In genomic region chr10:50540069-50540825, GRCh38 we compare ENCODE assay signal across 8 cellular contexts.
DNase-seq lines count a peak whose midpoint lies in the region; ATAC-seq, FAIRE-seq and TF ChIP-seq lines count a peak whose summit lies in the region.

No MANE protein-coding gene starts in this region.

- FAIRE-seq in bronchial epithelial cell (lab: Jason Lieb, UNC) = no peak

- no peaks in the 10 kb centered on the region for H3K27me3 ChIP-seq in bronchial epithelial cell (ENCODE audit: control insufficient read depth, insufficient read depth, low read length)

- no peak overlapping the region for H3K4me3 ChIP-seq in bronchial epithelial cell (ENCODE audit: low read depth, low read length)

- no peaks in the 10 kb centered on the region for H3K36me3 ChIP-seq in bronchial epithelial cell (ENCODE audit: control insufficient read depth, insufficient read depth, low read length)

- POLR2A ChIA-PET in GM10248 (lab: Yijun Ruan, JAX) = no interaction called here

- no peaks in the 10 kb centered on the region for H3K9me3 Mint-ChIP-seq in type B pancreatic cell

- no peak overlapping the region for H3K27ac Mint-ChIP-seq in type B pancreatic cell

- H3K4me3 Mint-ChIP-seq in type B pancreatic cell = no peak overlapping the region

- H3K36me3 Mint-ChIP-seq in type B pancreatic cell = no peaks in the 10 kb centered on the region

- ATAC-seq in GM21423 (IDR thresholded peaks at IDR 0.05; ENCODE audit: unreplicated experiment) = peak; percentile 44

- peaks cover 4% of the 10 kb centered on the region for H3K4me1 Mint-ChIP-seq in type B pancreatic cell (ENCODE audit: unreplicated experiment)

- DNase-seq in GM10248 (ENCODE audit: extremely low spot score) (peak; percentile 26), HT1080 (ENCODE audit: low read depth) (peak; percentile 23), bronchial epithelial cell (ENCODE audit: low read depth) (peak; percentile 45), GDM1 (lab: John Stamatoyannopoulos, UW) (no peak), hippocampal formation (lab: John Stamatoyannopoulos, UW) (no peak), NCI-H1092 treated with DMSO at 0.1 percent for 48 hours (lab: John Stamatoyannopoulos, UW) (no peak), type B pancreatic cell (ENCODE audit: extremely low spot score, unreplicated experiment) (no peak)

- TF ChIP-seq CTCF in GM10248 (IDR thresholded peaks at IDR 0.05; ENCODE audit: control extremely low read depth, extremely low read depth, low read depth, missing control alignments) (no peak), bronchial epithelial cell (IDR thresholded peaks at IDR 0.05; ENCODE audit: insufficient read depth, low read length, severe bottlenecking) (no peak), type B pancreatic cell (conservative IDR thresholded peaks at IDR 0.05) (no peak)

- H3K27me3 Mint-ChIP-seq in type B pancreatic cell = no peaks in the 10 kb centered on the region

- CTCF ChIA-PET in GM10248 (lab: Yijun Ruan, JAX) = no interaction called here

Comparison
In these comparisons a context has a peak if more than half of its experiments do, and no peak if none do; other contexts are left out.
1. DNase-seq: peak in GM10248 (single experiment), HT1080 (single experiment) and bronchial epithelial cell (single experiment); none in GDM1 (single experiment), hippocampal formation (0 of 2), NCI-H1092 treated with DMSO at 0.1 percent for 48 hours (single experiment) and type B pancreatic cell (single experiment).